ENCODE assay signal across 1 cellular context in the genomic region with DNA sequence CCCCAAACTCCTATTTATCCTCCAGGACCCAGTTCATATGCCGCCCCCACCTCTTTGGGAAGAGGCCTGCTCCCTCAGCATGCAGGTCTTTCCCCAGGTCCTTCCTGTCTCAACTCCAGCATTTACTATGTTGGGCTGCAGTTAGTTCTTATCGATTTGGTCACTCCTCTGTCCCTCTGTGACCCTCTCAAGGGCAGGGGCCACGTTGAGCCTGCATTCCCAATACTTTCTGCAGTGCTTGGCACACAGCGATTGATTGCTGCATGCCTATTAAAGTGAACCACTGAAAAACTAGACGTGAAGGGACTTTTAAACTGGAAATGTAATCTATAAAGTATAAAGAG.
TF ChIP-seq lines count a peak whose summit lies in the region.

No MANE protein-coding gene starts in this region.

TF ChIP-seq in GM23338, 12 proteins besides CTCF, POLR2A, EP300 and RAD21 (continued from another document):
- TF ChIP-seq, protein P1, sequence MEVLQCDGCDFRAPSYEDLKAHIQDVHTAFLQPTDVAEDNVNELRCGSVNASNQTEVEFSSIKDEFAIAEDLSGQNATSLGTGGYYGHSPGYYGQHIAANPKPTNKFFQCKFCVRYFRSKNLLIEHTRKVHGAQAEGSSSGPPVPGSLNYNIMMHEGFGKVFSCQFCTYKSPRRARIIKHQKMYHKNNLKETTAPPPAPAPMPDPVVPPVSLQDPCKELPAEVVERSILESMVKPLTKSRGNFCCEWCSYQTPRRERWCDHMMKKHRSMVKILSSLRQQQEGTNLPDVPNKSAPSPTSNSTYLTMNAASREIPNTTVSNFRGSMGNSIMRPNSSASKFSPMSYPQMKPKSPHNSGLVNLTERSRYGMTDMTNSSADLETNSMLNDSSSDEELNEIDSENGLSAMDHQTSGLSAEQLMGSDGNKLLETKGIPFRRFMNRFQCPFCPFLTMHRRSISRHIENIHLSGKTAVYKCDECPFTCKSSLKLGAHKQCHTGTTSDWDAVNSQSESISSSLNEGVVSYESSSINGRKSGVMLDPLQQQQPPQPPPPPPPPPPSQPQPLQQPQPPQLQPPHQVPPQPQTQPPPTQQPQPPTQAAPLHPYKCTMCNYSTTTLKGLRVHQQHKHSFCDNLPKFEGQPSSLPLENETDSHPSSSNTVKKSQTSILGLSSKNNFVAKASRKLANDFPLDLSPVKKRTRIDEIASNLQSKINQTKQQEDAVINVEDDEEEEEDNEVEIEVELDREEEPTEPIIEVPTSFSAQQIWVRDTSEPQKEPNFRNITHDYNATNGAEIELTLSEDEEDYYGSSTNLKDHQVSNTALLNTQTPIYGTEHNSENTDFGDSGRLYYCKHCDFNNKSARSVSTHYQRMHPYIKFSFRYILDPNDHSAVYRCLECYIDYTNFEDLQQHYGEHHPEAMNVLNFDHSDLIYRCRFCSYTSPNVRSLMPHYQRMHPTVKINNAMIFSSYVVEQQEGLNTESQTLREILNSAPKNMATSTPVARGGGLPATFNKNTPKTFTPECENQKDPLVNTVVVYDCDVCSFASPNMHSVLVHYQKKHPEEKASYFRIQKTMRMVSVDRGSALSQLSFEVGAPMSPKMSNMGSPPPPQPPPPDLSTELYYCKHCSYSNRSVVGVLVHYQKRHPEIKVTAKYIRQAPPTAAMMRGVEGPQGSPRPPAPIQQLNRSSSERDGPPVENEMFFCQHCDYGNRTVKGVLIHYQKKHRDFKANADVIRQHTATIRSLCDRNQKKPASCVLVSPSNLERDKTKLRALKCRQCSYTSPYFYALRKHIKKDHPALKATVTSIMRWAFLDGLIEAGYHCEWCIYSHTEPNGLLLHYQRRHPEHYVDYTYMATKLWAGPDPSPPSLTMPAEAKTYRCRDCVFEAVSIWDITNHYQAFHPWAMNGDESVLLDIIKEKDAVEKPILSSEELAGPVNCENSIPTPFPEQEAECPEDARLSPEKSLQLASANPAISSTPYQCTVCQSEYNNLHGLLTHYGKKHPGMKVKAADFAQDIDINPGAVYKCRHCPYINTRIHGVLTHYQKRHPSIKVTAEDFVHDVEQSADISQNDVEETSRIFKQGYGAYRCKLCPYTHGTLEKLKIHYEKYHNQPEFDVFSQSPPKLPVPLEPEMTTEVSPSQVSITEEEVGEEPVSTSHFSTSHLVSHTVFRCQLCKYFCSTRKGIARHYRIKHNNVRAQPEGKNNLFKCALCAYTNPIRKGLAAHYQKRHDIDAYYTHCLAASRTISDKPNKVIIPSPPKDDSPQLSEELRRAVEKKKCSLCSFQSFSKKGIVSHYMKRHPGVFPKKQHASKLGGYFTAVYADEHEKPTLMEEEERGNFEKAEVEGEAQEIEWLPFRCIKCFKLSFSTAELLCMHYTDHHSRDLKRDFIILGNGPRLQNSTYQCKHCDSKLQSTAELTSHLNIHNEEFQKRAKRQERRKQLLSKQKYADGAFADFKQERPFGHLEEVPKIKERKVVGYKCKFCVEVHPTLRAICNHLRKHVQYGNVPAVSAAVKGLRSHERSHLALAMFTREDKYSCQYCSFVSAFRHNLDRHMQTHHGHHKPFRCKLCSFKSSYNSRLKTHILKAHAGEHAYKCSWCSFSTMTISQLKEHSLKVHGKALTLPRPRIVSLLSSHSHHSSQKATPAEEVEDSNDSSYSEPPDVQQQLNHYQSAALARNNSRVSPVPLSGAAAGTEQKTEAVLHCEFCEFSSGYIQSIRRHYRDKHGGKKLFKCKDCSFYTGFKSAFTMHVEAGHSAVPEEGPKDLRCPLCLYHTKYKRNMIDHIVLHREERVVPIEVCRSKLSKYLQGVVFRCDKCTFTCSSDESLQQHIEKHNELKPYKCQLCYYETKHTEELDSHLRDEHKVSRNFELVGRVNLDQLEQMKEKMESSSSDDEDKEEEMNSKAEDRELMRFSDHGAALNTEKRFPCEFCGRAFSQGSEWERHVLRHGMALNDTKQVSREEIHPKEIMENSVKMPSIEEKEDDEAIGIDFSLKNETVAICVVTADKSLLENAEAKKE (CRISPR knock-in tag; IDR thresholded peaks at IDR 0.05) = no peak
- TF ChIP-seq, protein P2, sequence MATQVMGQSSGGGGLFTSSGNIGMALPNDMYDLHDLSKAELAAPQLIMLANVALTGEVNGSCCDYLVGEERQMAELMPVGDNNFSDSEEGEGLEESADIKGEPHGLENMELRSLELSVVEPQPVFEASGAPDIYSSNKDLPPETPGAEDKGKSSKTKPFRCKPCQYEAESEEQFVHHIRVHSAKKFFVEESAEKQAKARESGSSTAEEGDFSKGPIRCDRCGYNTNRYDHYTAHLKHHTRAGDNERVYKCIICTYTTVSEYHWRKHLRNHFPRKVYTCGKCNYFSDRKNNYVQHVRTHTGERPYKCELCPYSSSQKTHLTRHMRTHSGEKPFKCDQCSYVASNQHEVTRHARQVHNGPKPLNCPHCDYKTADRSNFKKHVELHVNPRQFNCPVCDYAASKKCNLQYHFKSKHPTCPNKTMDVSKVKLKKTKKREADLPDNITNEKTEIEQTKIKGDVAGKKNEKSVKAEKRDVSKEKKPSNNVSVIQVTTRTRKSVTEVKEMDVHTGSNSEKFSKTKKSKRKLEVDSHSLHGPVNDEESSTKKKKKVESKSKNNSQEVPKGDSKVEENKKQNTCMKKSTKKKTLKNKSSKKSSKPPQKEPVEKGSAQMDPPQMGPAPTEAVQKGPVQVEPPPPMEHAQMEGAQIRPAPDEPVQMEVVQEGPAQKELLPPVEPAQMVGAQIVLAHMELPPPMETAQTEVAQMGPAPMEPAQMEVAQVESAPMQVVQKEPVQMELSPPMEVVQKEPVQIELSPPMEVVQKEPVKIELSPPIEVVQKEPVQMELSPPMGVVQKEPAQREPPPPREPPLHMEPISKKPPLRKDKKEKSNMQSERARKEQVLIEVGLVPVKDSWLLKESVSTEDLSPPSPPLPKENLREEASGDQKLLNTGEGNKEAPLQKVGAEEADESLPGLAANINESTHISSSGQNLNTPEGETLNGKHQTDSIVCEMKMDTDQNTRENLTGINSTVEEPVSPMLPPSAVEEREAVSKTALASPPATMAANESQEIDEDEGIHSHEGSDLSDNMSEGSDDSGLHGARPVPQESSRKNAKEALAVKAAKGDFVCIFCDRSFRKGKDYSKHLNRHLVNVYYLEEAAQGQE (IDR thresholded peaks at IDR 0.05; ENCODE audit: unreplicated experiment) = no peak
- TF ChIP-seq EZH2phosphoT487 (IDR thresholded peaks at IDR 0.05; ENCODE audit: unreplicated experiment) (no peak), ZNF331 (CRISPR knock-in tag; IDR thresholded peaks at IDR 0.05; ENCODE audit: low read depth) (no peak), CREB1 (CRISPR knock-in tag; IDR thresholded peaks at IDR 0.05; ENCODE audit: low read depth) (no peak)
